Comparison of ENCODE assay signal across 8 cellular contexts in the genomic region with DNA sequence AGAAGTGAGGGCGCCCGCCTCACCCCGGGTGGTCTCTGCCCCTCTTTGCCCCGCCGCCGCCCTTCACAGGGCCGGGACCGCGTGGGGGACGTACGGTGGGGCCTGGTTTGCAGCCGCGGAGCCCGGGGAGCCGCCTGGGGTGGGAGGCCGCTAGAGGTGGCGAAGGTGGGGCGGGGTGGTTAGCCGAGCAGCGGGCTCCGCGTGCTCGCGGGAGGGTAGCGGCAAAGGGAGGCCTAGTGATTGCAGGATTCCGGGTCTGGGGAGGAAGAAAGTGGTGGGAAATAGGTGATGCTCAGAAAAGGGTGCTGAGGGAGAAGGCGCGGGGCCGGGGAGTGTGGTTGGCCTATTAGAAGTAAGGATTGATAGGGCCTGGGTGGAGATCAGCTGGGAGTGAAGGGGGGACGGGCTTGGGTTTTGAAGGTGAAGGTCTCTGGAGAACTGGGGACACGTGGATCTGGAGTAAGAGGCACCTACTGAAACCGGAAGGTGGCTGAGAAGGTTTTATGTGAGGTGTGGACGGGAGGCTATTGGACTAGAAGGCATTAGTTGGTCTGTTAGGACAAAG. TPM values are rescaled to one million over a fixed set of nuclear protein-coding genes. Genes with fewer than 3 reads are reported as not detected.
DNase-seq lines count a peak whose midpoint lies in the region; ATAC-seq, FAIRE-seq and TF ChIP-seq lines count a peak whose summit lies in the region.

No MANE protein-coding gene starts in this region.

- dilution Hi-C loops in keratinocyte (cut with MboI; ENCODE audit: extremely low pct_ligation_motif_present, low sequenced_read_pairs), result no loop called here

- peaks cover 52% of the 10 kb centered on the region for H3K79me2 ChIP-seq in keratinocyte (ENCODE audit: control insufficient read depth, insufficient read depth, low read length)

- H3K9me3 Mint-ChIP-seq in T-cell, result no peaks in the 10 kb centered on the region

- H3K4me3 ChIP-seq in keratinocyte (ENCODE audit: control insufficient read depth in 2 of 3, extremely low read depth in 1 of 3, insufficient read depth in 2 of 3, low read depth in 1 of 3, low read length in 3 of 3), result peak overlapping the region; percentile 80 to 89 (median 85)

- peak overlapping the region; percentile 80 for H3K9ac ChIP-seq in keratinocyte (ENCODE audit: control insufficient read depth, extremely low read depth, insufficient read depth, low read length)

- H2AFZ ChIP-seq in keratinocyte (ENCODE audit: control insufficient read depth, low read length), result peak overlapping the region; percentile 35

- H4K20me1 ChIP-seq in keratinocyte (ENCODE audit: control insufficient read depth, extremely low read depth, insufficient read depth, low read length), result peaks cover 3% of the 10 kb centered on the region

- no peak for TF ChIP-seq EP300 in Ishikawa (IDR thresholded peaks at IDR 0.05; ENCODE audit: borderline replicate concordance)

- peak; percentile 67 for FAIRE-seq in keratinocyte (lab: Jason Lieb, UNC)

- H3K4me1 Mint-ChIP-seq in T-cell, result peaks cover 45 to 54% (median 46%) of the 10 kb centered on the region in 3 donors

- peaks cover 46% of the 10 kb centered on the region for H3K4me1 ChIP-seq in keratinocyte (ENCODE audit: control insufficient read depth, extremely low read depth, insufficient read depth, low read length)

- H3K27ac Mint-ChIP-seq in T-cell, result peak overlapping the region; percentile 40 to 72

- peak; percentile 9 for ATAC-seq in GM21515 (IDR thresholded peaks at IDR 0.05; ENCODE audit: unreplicated experiment)
- peak; percentile 14 to 28 (median 20) for ATAC-seq in T-cell (replicated peaks in 1 of 4)

- H3K36me3 ChIP-seq in keratinocyte (ENCODE audit: control insufficient read depth in 2 of 2, extremely low read depth in 1 of 2, insufficient read depth in 2 of 2, low read length in 2 of 2), result no peaks in the 10 kb centered on the region

- peak overlapping the region; percentile 89 for H3K4me2 ChIP-seq in keratinocyte (ENCODE audit: control insufficient read depth, extremely low read depth, insufficient read depth, low read depth, low read length)

- TF ChIP-seq RAD21 in Ishikawa (IDR thresholded peaks at IDR 0.05; ENCODE audit: low read depth), result no peak

- no peaks in the 10 kb centered on the region for H3K9me1 ChIP-seq in keratinocyte (ENCODE audit: control insufficient read depth, extremely low read depth, insufficient read depth, low read length)

- no peaks in the 10 kb centered on the region for H3K9me3 ChIP-seq in keratinocyte (ENCODE audit: control insufficient read depth, low read depth, low read length)

- DNase-seq in D341Med (ENCODE audit: low spot score), result peak; percentile 58
- DNase-seq in T-cell, result peak in 33 of 34 experiments; percentile 8 to 59 (median 41)
- peak; percentile 56 for DNase-seq in astrocyte of the hippocampus (ENCODE audit: low read depth, low spot score)
- DNase-seq in keratinocyte (ENCODE audit: low read depth, low spot score), result no peak
- DNase-seq in stimulated activated CD4-positive, alpha-beta T cell treated with anti-CD3 and anti-CD28 coated beads, Interleukin-1b, Interleukin-23, amount 100 ng/mL, for 48 hours, result peak; percentile 41
- DNase-seq in OCI-M2 (lab: John Stamatoyannopoulos, UW; ENCODE audit: unreplicated experiment), result no peak

- H3K27me3 ChIP-seq in keratinocyte (ENCODE audit: control insufficient read depth, extremely low read depth, insufficient read depth, low read length), result no peaks in the 10 kb centered on the region

- H3K27ac ChIP-seq in keratinocyte (ENCODE audit: control insufficient read depth, insufficient read depth, low read length), result peak overlapping the region; percentile 82

- POLR2A ChIA-PET in T-cell (lab: Charles Lee), result interaction anchor here in 1 of 2 donors (0.5 kb wide), 1 partner anchor 198 kb away, joined by 4 read pairs; no protein-coding TSS in a partner anchor

- peak overlapping the region; percentile 88 to 97 (median 92) for H3K4me3 Mint-ChIP-seq in T-cell

- H3K27me3 Mint-ChIP-seq in T-cell, result peaks cover 4 to 9% of the 10 kb centered on the region in 2 donors

- CTCF ChIA-PET in T-cell (lab: Charles Lee), result interaction anchor here in 1 of 2 donors (1.4 kb wide), 1 partner anchor 15 kb away, joined by 3 read pairs; no protein-coding TSS in a partner anchor

- no peak for TF ChIP-seq CTCF in keratinocyte (optimal IDR thresholded peaks at IDR 0.05 in 1 of 3, IDR thresholded peaks at IDR 0.05 in 1 of 3, conservative IDR thresholded peaks at IDR 0.05 in 1 of 3; ENCODE audit: extremely low read depth in 1 of 3, insufficient read depth in 2 of 3, low read length in 3 of 3)

- H3K36me3 Mint-ChIP-seq in T-cell, result no peaks in the 10 kb centered on the region

TF ChIP-seq in Ishikawa, 13 proteins besides CTCF, POLR2A, EP300 and RAD21:
- TF ChIP-seq TAF1 (IDR thresholded peaks at IDR 0.05; ENCODE audit: low read depth), result no peak; the same call in 1 of the 2 replicates
- TF ChIP-seq, protein P1, sequence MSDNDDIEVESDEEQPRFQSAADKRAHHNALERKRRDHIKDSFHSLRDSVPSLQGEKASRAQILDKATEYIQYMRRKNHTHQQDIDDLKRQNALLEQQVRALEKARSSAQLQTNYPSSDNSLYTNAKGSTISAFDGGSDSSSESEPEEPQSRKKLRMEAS (IDR thresholded peaks at IDR 0.05), result peak; percentile 73
TF ChIP-seq in Ishikawa: peak in this region for 1.

RNA-seq across cellular contexts. Expression of gene FAR1, which starts 0.6 kb away (rescaled TPM):
- total RNA-seq in T-cell, result 10 to 100 TPM; 25.2 to 35.2 (median 29.6) TPM
- 86.9 to 140 TPM (median 96.9 TPM) in 3 replicates for polyA plus RNA-seq in keratinocyte
- polyA plus RNA-seq in keratinocyte (2011; ENCODE audit: low read depth), result 17.4 TPM
- 55.1 and 133 TPM in 2 replicates for polyA plus RNA-seq in keratinocyte (2011; cell fraction: cytosol; rRNA removed)
- 125 and 155 TPM in 2 replicates for polyA plus RNA-seq in keratinocyte (2011; cell fraction: nucleus; rRNA removed)
- 26.4 and 57.0 TPM in 2 replicates for polyA plus RNA-seq in keratinocyte (2012; ENCODE audit: low replicate concordance)
- polyA minus RNA-seq in keratinocyte, result 78.0 to 203 TPM (median 123 TPM) in 3 replicates
- 57.2 TPM for polyA minus RNA-seq in keratinocyte (2011; cell fraction: cytosol; rRNA and poly(A)+ RNA removed)
- 94.3 and 204 TPM in 2 replicates for polyA minus RNA-seq in keratinocyte (2011; cell fraction: nucleus; rRNA and poly(A)+ RNA removed)

Comparison
In these comparisons a context has a peak if more than half of its experiments do, and no peak if none do; other contexts are left out.
1. DNase-seq: peak in D341Med (single experiment), T-cell (33 of 34), astrocyte of the hippocampus (single experiment) and stimulated activated CD4-positive, alpha-beta T cell treated with anti-CD3 and anti-CD28 coated beads, Interleukin-1b, Interleukin-23, amount 100 ng/mL, for 48 hours (single experiment); none in keratinocyte (single experiment) and OCI-M2 (single experiment).